Comparison of ENCODE assay signal across 1 cellular context in genomic region chr2:12463189-12463588, GRCh38.
TF ChIP-seq lines count a peak whose summit lies in the region.

No MANE protein-coding gene starts in this region.

TF ChIP-seq in IMR-90, 13 proteins besides CTCF, POLR2A, EP300 and RAD21:
- TF ChIP-seq SMC3 (IDR thresholded peaks at IDR 0.05; ENCODE audit: low read depth, low read length): no peak
- TF ChIP-seq RFX5 (IDR thresholded peaks at IDR 0.05; ENCODE audit: low read depth, low read length): no peak
- no peak for TF ChIP-seq MAFK (IDR thresholded peaks at IDR 0.05; ENCODE audit: low read depth, low read length)
- TF ChIP-seq, protein P1, sequence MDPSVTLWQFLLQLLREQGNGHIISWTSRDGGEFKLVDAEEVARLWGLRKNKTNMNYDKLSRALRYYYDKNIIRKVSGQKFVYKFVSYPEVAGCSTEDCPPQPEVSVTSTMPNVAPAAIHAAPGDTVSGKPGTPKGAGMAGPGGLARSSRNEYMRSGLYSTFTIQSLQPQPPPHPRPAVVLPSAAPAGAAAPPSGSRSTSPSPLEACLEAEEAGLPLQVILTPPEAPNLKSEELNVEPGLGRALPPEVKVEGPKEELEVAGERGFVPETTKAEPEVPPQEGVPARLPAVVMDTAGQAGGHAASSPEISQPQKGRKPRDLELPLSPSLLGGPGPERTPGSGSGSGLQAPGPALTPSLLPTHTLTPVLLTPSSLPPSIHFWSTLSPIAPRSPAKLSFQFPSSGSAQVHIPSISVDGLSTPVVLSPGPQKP (IDR thresholded peaks at IDR 0.05; ENCODE audit: borderline replicate concordance, low read depth, low read length): no peak
- no peak for TF ChIP-seq BHLHE40 (IDR thresholded peaks at IDR 0.05; ENCODE audit: low read depth, low read length)
- no peak for TF ChIP-seq MAZ (IDR thresholded peaks at IDR 0.05; ENCODE audit: borderline replicate concordance, low read depth, low read length)
- TF ChIP-seq CEBPB (IDR thresholded peaks at IDR 0.05; ENCODE audit: low read depth, low read length): no peak
- TF ChIP-seq FOS (IDR thresholded peaks at IDR 0.05; ENCODE audit: low read depth, low read length): no peak
- TF ChIP-seq USF2 (IDR thresholded peaks at IDR 0.05; ENCODE audit: low read depth, low read length): no peak
- no peak for TF ChIP-seq CHD1 (IDR thresholded peaks at IDR 0.05; ENCODE audit: low read depth, low read length)
- no peak for TF ChIP-seq MXI1 (IDR thresholded peaks at IDR 0.05; ENCODE audit: borderline replicate concordance, low read depth, low read length)
- TF ChIP-seq RCOR1 (IDR thresholded peaks at IDR 0.05; ENCODE audit: insufficient replicate concordance, low read length): no peak
- no peak for TF ChIP-seq NFE2L2 (IDR thresholded peaks at IDR 0.05; ENCODE audit: low read depth, low read length)
